ENCODE assay signal across 1 cellular context in genomic region chr7:29564455-29565185, GRCh38.
TF ChIP-seq lines count a peak whose summit lies in the region.

No MANE protein-coding gene starts in this region.

TF ChIP-seq in HepG2, 621 proteins besides CTCF, POLR2A, EP300 and RAD21 (continued from another document and continues in another):
- TF ChIP-seq ETS1 (CRISPR knock-in tag; IDR thresholded peaks at IDR 0.05) = no peak
- no peak for TF ChIP-seq ARHGAP35 (CRISPR knock-in tag; IDR thresholded peaks at IDR 0.05; ENCODE audit: borderline replicate concordance)
- no peak for TF ChIP-seq ZNF121 (CRISPR knock-in tag; IDR thresholded peaks at IDR 0.05)
- TF ChIP-seq ARNTL (CRISPR knock-in tag; IDR thresholded peaks at IDR 0.05) = no peak
- no peak for TF ChIP-seq LCORL (IDR thresholded peaks at IDR 0.05)
- TF ChIP-seq LCORL (CRISPR knock-in tag; IDR thresholded peaks at IDR 0.05) = no peak
- TF ChIP-seq FIP1L1 (IDR thresholded peaks at IDR 0.05; ENCODE audit: borderline replicate concordance, insufficient read depth, low read depth, low read length) = no peak
- TF ChIP-seq RNF2 (conservative IDR thresholded peaks at IDR 0.05; ENCODE audit: low read depth) = no peak
- no peak for TF ChIP-seq ZNF7 (CRISPR knock-in tag; IDR thresholded peaks at IDR 0.05)
- TF ChIP-seq ZNF331 (CRISPR knock-in tag; IDR thresholded peaks at IDR 0.05) = no peak
- TF ChIP-seq ZNF775 (CRISPR knock-in tag; IDR thresholded peaks at IDR 0.05; ENCODE audit: borderline replicate concordance) = no peak
- TF ChIP-seq NR0B2 (CRISPR knock-in tag; IDR thresholded peaks at IDR 0.05) = no peak
- TF ChIP-seq ATM (IDR thresholded peaks at IDR 0.05; ENCODE audit: borderline replicate concordance) = no peak
- TF ChIP-seq CSRNP1 (CRISPR knock-in tag; IDR thresholded peaks at IDR 0.05) = 0 out of 2 replicates have a peak, but pooled peaks have one; percentile 19
- TF ChIP-seq KDM6A (CRISPR knock-in tag; IDR thresholded peaks at IDR 0.05; ENCODE audit: low read depth) = no peak
- no peak for TF ChIP-seq TEAD3 (CRISPR knock-in tag; optimal IDR thresholded peaks at IDR 0.05; ENCODE audit: borderline replicate concordance)
- TF ChIP-seq MAFF (IDR thresholded peaks at IDR 0.05; ENCODE audit: low read depth, low read length) = no peak
- TF ChIP-seq ZNF362 (CRISPR knock-in tag; IDR thresholded peaks at IDR 0.05; ENCODE audit: borderline replicate concordance) = no peak
- no peak for TF ChIP-seq SRSF9 (IDR thresholded peaks at IDR 0.05; ENCODE audit: borderline replicate concordance, insufficient read depth, low read depth, low read length, poor library complexity, severe bottlenecking)
- no peak for TF ChIP-seq ZBTB43 (CRISPR knock-in tag; conservative IDR thresholded peaks at IDR 0.05)
- TF ChIP-seq ZNF816 (CRISPR knock-in tag; IDR thresholded peaks at IDR 0.05; ENCODE audit: borderline replicate concordance) = no peak
- no peak for TF ChIP-seq CERS6 (CRISPR knock-in tag; IDR thresholded peaks at IDR 0.05)
- TF ChIP-seq GLMP (CRISPR knock-in tag; IDR thresholded peaks at IDR 0.05; ENCODE audit: borderline replicate concordance) = no peak
- TF ChIP-seq GRHL1 (CRISPR knock-in tag; conservative IDR thresholded peaks at IDR 0.05) = no peak
- no peak for TF ChIP-seq SP2 (CRISPR knock-in tag; IDR thresholded peaks at IDR 0.05)
- TF ChIP-seq MXD3 (CRISPR knock-in tag; IDR thresholded peaks at IDR 0.05) = no peak; the same call in 1 of the 2 replicates
- no peak for TF ChIP-seq ZKSCAN1 (IDR thresholded peaks at IDR 0.05; ENCODE audit: low read length)
- no peak for TF ChIP-seq ZNF792 (CRISPR knock-in tag; IDR thresholded peaks at IDR 0.05)
- no peak for TF ChIP-seq RAD51 (IDR thresholded peaks at IDR 0.05; ENCODE audit: borderline replicate concordance)
- TF ChIP-seq SRF (IDR thresholded peaks at IDR 0.05; ENCODE audit: low read depth, low read length) = no peak
- no peak for TF ChIP-seq ARNT (IDR thresholded peaks at IDR 0.05)
- no peak for TF ChIP-seq PLSCR1 (CRISPR knock-in tag; IDR thresholded peaks at IDR 0.05; ENCODE audit: borderline replicate concordance)
- TF ChIP-seq PTBP1 (IDR thresholded peaks at IDR 0.05; ENCODE audit: low read depth, low read length, poor library complexity, severe bottlenecking) = no peak
- no peak for TF ChIP-seq RNF219 (CRISPR knock-in tag; IDR thresholded peaks at IDR 0.05)
- no peak for TF ChIP-seq ZNF510 (CRISPR knock-in tag; IDR thresholded peaks at IDR 0.05; ENCODE audit: low read depth)
- TF ChIP-seq AHDC1 (CRISPR knock-in tag; IDR thresholded peaks at IDR 0.05; ENCODE audit: borderline replicate concordance) = no peak
- TF ChIP-seq ZZZ3 (CRISPR knock-in tag; IDR thresholded peaks at IDR 0.05; ENCODE audit: borderline replicate concordance) = no peak
- TF ChIP-seq ZUFSP (CRISPR knock-in tag; IDR thresholded peaks at IDR 0.05; ENCODE audit: borderline replicate concordance) = no peak
- TF ChIP-seq ZNF501 (CRISPR knock-in tag; IDR thresholded peaks at IDR 0.05) = peak; percentile 39
- TF ChIP-seq KLF6 (CRISPR knock-in tag; IDR thresholded peaks at IDR 0.05) = 0 out of 2 replicates have a peak, but pooled peaks have one; percentile 18
